Comparison of ENCODE assay signal across 8 cellular contexts in the genomic region with DNA sequence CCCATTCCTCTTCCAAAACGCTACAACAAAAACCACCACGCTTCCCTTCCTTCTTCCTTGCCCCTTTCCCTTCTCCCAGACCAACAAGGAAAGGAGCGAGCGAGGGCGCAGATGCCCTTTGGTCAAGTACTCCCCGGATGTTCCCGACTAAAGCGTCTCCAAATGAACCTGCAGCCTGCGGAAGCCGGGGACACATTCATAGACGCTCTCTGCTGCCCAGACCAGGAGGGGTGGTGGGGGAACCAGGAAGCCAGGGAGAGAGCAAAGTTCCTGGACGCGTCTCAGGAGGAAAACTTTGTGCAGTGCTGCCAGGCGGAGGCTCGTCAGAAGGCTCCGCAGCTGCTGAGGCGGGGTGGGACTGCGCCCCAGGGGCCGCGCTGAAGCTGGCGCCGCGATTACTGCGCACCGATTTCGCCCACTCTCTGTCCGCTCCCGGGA. TPM values are rescaled to one million over a fixed set of nuclear protein-coding genes. Genes with fewer than 3 reads are reported as not detected.
A peak's percentile ranks its signal among the peaks of the same experiment; 100 is the strongest.
DNase-seq lines count a peak whose midpoint lies in the region; ATAC-seq and TF ChIP-seq lines count a peak whose summit lies in the region.

No MANE protein-coding gene starts in this region.

- peaks cover 13% of the 10 kb centered on the region for H3K4me1 ChIP-seq in adipocyte (ENCODE audit: control insufficient read depth, insufficient read depth, low read length)
- peaks cover 0 to 22% (median 20%) of the 10 kb centered on the region in 4 donors for H3K4me1 ChIP-seq in sigmoid colon

- ATAC-seq in GM19397 (IDR thresholded peaks at IDR 0.05; ENCODE audit: unreplicated experiment): peak; percentile 37
- peak; percentile 20 for ATAC-seq in HG03460 (IDR thresholded peaks at IDR 0.05; ENCODE audit: unreplicated experiment)

- TF ChIP-seq POLR2A in sigmoid colon (IDR thresholded peaks at IDR 0.05): no peak

- DNase-seq in AG09309 (ENCODE audit: low read depth) (no peak), adipocyte (ENCODE audit: low read depth) (peak; percentile 75), hypothalamus (lab: John Stamatoyannopoulos, UW) (peak in 33 of 51 donors; percentile 2 to 79 (median 31)), sigmoid colon (peak; percentile 66), activated gamma-delta T cell treated with Interleukin-2 at 50 U/mL for 16 hours (no peak), NCI-H2196 (lab: John Stamatoyannopoulos, UW; ENCODE audit: unreplicated experiment) (no peak)

- TF ChIP-seq EP300 in sigmoid colon (IDR thresholded peaks at IDR 0.05): no peak

- peak overlapping the region; percentile 40 to 62 (median 55) for H3K27ac ChIP-seq in sigmoid colon

- H3K36me3 ChIP-seq in adipocyte (ENCODE audit: control insufficient read depth, insufficient read depth, low read length, severe bottlenecking) (no peaks in the 10 kb centered on the region), sigmoid colon (no peaks in the 10 kb centered on the region)

- H3K27me3 ChIP-seq in adipocyte (replicated peaks; ENCODE audit: control insufficient read depth, insufficient read depth, low read length): peaks cover 22% of the 10 kb centered on the region
- H3K27me3 ChIP-seq in sigmoid colon: no peaks in the 10 kb centered on the region

- 1 to 3% methylated on average over 28 of the region's 28 CpGs for WGBS in sigmoid colon, 2 donors

- no peaks in the 10 kb centered on the region for H3K9me3 ChIP-seq in adipocyte (ENCODE audit: control insufficient read depth, low read length)
- no peaks in the 10 kb centered on the region for H3K9me3 ChIP-seq in sigmoid colon

- H3K4me3 ChIP-seq in AG09309 (ENCODE audit: control insufficient read depth, low read depth, low read length) (peak overlapping the region; percentile 95), adipocyte (ENCODE audit: low read length) (peak overlapping the region; percentile 87), sigmoid colon (peak overlapping the region; percentile 37 to 58 (median 54))

- intact Hi-C loops in sigmoid colon (cut with DNase I): loop anchor here (2.0 to 5.0 kb wide), 2 partner anchors 144 to 369 kb away; no protein-coding TSS in a partner anchor

- TF ChIP-seq CTCF in AG09309 (IDR thresholded peaks at IDR 0.05; ENCODE audit: control insufficient read depth, insufficient read depth, low read depth, low read length, missing control alignments) (no peak), sigmoid colon (IDR thresholded peaks at IDR 0.05) (no peak)

- peak overlapping the region; percentile 73 for H3K9ac ChIP-seq in adipocyte (ENCODE audit: low read length)

RNA-seq across cellular contexts. Expression of a gene that starts 0.8 kb away (rescaled TPM):
- total RNA-seq in sigmoid colon: 1 to 10 TPM; 2.5 to 5.5 (median 3.7) TPM
- under 1 TPM; 0.23 to 0.69 (median 0.60) TPM for polyA plus RNA-seq in sigmoid colon

Comparison
In these comparisons a context has a peak if more than half of its experiments do, and no peak if none do; other contexts are left out.
1. DNase-seq: peak in adipocyte (single experiment), hypothalamus (33 of 51) and sigmoid colon (single experiment); none in AG09309 (single experiment), activated gamma-delta T cell treated with Interleukin-2 at 50 U/mL for 16 hours (single experiment) and NCI-H2196 (single experiment).
2. Peak in every context shown above with its lines, with median percentiles within 50 percentile points of each other: H3K4me3 ChIP-seq.